Comparison of ENCODE assay signal across 24 cellular contexts in the genomic region with DNA sequence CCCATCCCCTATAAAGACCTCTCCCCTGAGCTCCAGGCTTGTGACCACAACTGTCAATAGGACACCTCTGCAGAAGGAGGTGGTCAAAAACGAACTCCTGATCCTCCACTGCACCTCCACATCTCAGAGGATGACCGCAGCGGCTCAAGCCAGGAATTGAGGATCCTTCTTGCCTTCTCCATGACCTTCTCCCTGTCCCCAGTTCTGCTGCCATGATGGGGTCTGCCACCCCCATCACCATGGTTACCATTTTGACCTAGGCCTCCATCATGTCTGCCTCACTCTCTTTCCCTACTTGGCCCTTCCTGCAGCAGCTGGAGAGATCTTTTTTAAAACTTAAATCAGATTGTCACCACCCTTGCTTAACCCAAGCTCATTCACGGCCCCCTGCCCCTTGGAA.
"Had no signal": no experiment of that assay in that cellular context is flagged by ENCODE, and none has a peak within 500 bp of the region (broad histone marks: within the 10 kb centered on the region; RNA-seq: fewer than 3 reads in every experiment).

No MANE protein-coding gene starts in this region.

- DNase-seq: immature natural killer cell; kidney; left colon; lower lobe of right lung; mammary epithelial cell; mesenchymal stem cell; naive thymus-derived CD8-positive, alpha-beta T cell; pancreas; retina; right cardiac atrium; stimulated activated CD4-positive, alpha-beta T cell treated with anti-CD3 and anti-CD28 coated beads, Interleukin-4, amount 100 ng/mL, for 24 hours; stimulated activated naive CD4-positive, alpha-beta T cell; uterus had no signal

- H3K4me1 Mint-ChIP-seq: immature natural killer cell; stimulated activated effector memory CD8-positive, alpha-beta T cell treated with anti-CD3 and anti-CD28 coated beads, Interleukin-12 subunit alpha, Interleukin-12 subunit beta, amount 100 ng/mL, for 72 hours had no signal

- H3K9me3 ChIP-seq: left lung, lower lobe of right lung, pancreas, prostate gland, suprapubic skin, tibial nerve, uterus had no signal

- H3K27ac Mint-ChIP-seq: immature natural killer cell; nephron; stimulated activated effector memory CD8-positive, alpha-beta T cell treated with anti-CD3 and anti-CD28 coated beads, Interleukin-12 subunit alpha, Interleukin-12 subunit beta, amount 100 ng/mL, for 72 hours; stimulated activated naive CD8-positive, alpha-beta T cell treated with anti-CD3 and anti-CD28 coated beads, Interleukin-15, Interleukin-2, amounts not matched to agents 100 ng/mL and 50 ng/mL, for 24 hours; type B pancreatic cell had no signal

- H3K9me3 Mint-ChIP-seq: immature natural killer cell; naive thymus-derived CD8-positive, alpha-beta T cell; nephron; neural crest cell; stimulated activated effector memory CD8-positive, alpha-beta T cell treated with anti-CD3 and anti-CD28 coated beads, Interleukin-12 subunit alpha, Interleukin-12 subunit beta, amount 100 ng/mL, for 72 hours; stimulated activated naive CD8-positive, alpha-beta T cell treated with anti-CD3 and anti-CD28 coated beads, Interleukin-15, Interleukin-2, amounts not matched to agents 100 ng/mL and 50 ng/mL, for 24 hours; type B pancreatic cell had no signal

- H3K36me3 Mint-ChIP-seq: immature natural killer cell; naive thymus-derived CD8-positive, alpha-beta T cell; stimulated activated effector memory CD8-positive, alpha-beta T cell treated with anti-CD3 and anti-CD28 coated beads, Interleukin-12 subunit alpha, Interleukin-12 subunit beta, amount 100 ng/mL, for 72 hours; type B pancreatic cell had no signal

- H3K4me3 Mint-ChIP-seq: immature natural killer cell; naive thymus-derived CD8-positive, alpha-beta T cell; nephron; neural crest cell; stimulated activated effector memory CD8-positive, alpha-beta T cell treated with anti-CD3 and anti-CD28 coated beads, Interleukin-12 subunit alpha, Interleukin-12 subunit beta, amount 100 ng/mL, for 72 hours; stimulated activated naive CD8-positive, alpha-beta T cell treated with anti-CD3 and anti-CD28 coated beads, Interleukin-15, Interleukin-2, amounts not matched to agents 100 ng/mL and 50 ng/mL, for 24 hours; type B pancreatic cell had no signal

- H3K4me1 ChIP-seq: left lung, lower lobe of right lung, pancreas, prostate gland, suprapubic skin, tibial nerve, uterus had no signal

- H3K4me3 ChIP-seq: left lung, lower lobe of right lung, pancreas, prostate gland, skin epidermis, suprapubic skin, tibial nerve, uterus had no signal

- H3K27me3 ChIP-seq: uterus had no signal

- ATAC-seq: left colon; left lung; lower lobe of right lung; naive thymus-derived CD8-positive, alpha-beta T cell; pancreas; right cardiac atrium; sciatic nerve; stimulated activated effector memory CD8-positive, alpha-beta T cell treated with anti-CD3 and anti-CD28 coated beads, Interleukin-12 subunit alpha, Interleukin-12 subunit beta, amount 100 ng/mL, for 72 hours had no signal

- H3K36me3 ChIP-seq: left lung, lower lobe of right lung, pancreas, prostate gland, suprapubic skin, tibial nerve, uterus had no signal

- H3K27ac ChIP-seq: left lung, lower lobe of right lung, pancreas, prostate gland, skin epidermis, suprapubic skin, tibial nerve, uterus had no signal
